In genomic region chr7:124460555-124460954, GRCh38 we compare ENCODE assay signal across 1 cellular context.
TF ChIP-seq lines count a peak whose summit lies in the region.

No MANE protein-coding gene starts in this region.

TF ChIP-seq in HepG2, 621 proteins besides CTCF, POLR2A, EP300 and RAD21 (continued from another document and continues in another):
- no peak for TF ChIP-seq HOMEZ (CRISPR knock-in tag; IDR thresholded peaks at IDR 0.05; ENCODE audit: low read depth)
- no peak for TF ChIP-seq REPIN1 (CRISPR knock-in tag; IDR thresholded peaks at IDR 0.05; ENCODE audit: borderline replicate concordance, low read depth)
- no peak for TF ChIP-seq ATF1 (CRISPR knock-in tag; IDR thresholded peaks at IDR 0.05)
- no peak for TF ChIP-seq ZMYM2 (CRISPR knock-in tag; IDR thresholded peaks at IDR 0.05)
- no peak for TF ChIP-seq RFXANK (CRISPR knock-in tag; IDR thresholded peaks at IDR 0.05)
- TF ChIP-seq FOXP1 (IDR thresholded peaks at IDR 0.05) = no peak
- TF ChIP-seq FOXP1 (CRISPR knock-in tag; IDR thresholded peaks at IDR 0.05) = peak; percentile 81
- no peak for TF ChIP-seq MTERF4 (CRISPR knock-in tag; IDR thresholded peaks at IDR 0.05)
- peak; percentile 51; the same call in 1 of the 2 replicates for TF ChIP-seq FOXJ3 (CRISPR knock-in tag; IDR thresholded peaks at IDR 0.05; ENCODE audit: borderline replicate concordance)
- no peak for TF ChIP-seq HOXA7 (CRISPR knock-in tag; IDR thresholded peaks at IDR 0.05)
- no peak for TF ChIP-seq YEATS2 (CRISPR knock-in tag; IDR thresholded peaks at IDR 0.05; ENCODE audit: borderline replicate concordance)
- TF ChIP-seq ZHX1 (CRISPR knock-in tag; IDR thresholded peaks at IDR 0.05; ENCODE audit: low read depth) = no peak
- no peak for TF ChIP-seq ZBTB33 (CRISPR knock-in tag; IDR thresholded peaks at IDR 0.05)
- TF ChIP-seq IRF2 (CRISPR knock-in tag; IDR thresholded peaks at IDR 0.05) = no peak
- TF ChIP-seq NFKB2 (CRISPR knock-in tag; IDR thresholded peaks at IDR 0.05; ENCODE audit: borderline replicate concordance) = no peak
- TF ChIP-seq, protein P1, sequence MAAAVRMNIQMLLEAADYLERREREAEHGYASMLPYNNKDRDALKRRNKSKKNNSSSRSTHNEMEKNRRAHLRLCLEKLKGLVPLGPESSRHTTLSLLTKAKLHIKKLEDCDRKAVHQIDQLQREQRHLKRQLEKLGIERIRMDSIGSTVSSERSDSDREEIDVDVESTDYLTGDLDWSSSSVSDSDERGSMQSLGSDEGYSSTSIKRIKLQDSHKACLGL (CRISPR knock-in tag; IDR thresholded peaks at IDR 0.05) = no peak
- TF ChIP-seq SALL2 (CRISPR knock-in tag; IDR thresholded peaks at IDR 0.05) = no peak
- TF ChIP-seq FLYWCH1 (CRISPR knock-in tag; IDR thresholded peaks at IDR 0.05) = no peak
- TF ChIP-seq PHB2 (IDR thresholded peaks at IDR 0.05; ENCODE audit: partially characterized antibody) = no peak
- TF ChIP-seq HHEX (CRISPR knock-in tag; IDR thresholded peaks at IDR 0.05) = peak; percentile 53; the same call in 1 of the 2 replicates
- TF ChIP-seq, protein P2, sequence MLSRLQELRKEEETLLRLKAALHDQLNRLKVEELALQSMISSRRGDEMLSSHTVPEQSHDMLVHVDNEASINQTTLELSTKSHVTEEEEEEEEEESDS (CRISPR knock-in tag; IDR thresholded peaks at IDR 0.05; ENCODE audit: borderline replicate concordance) = no peak
- TF ChIP-seq CSRNP2 (CRISPR knock-in tag; conservative IDR thresholded peaks at IDR 0.05; ENCODE audit: low read depth) = no peak
- no peak for TF ChIP-seq KLF6 (CRISPR knock-in tag; IDR thresholded peaks at IDR 0.05)
- TF ChIP-seq ZNF276 (CRISPR knock-in tag; IDR thresholded peaks at IDR 0.05; ENCODE audit: low read depth) = no peak
- TF ChIP-seq TCF12 (IDR thresholded peaks at IDR 0.05) = no peak
- TF ChIP-seq TCF12 (CRISPR knock-in tag; IDR thresholded peaks at IDR 0.05) = no peak
- TF ChIP-seq, protein P3, sequence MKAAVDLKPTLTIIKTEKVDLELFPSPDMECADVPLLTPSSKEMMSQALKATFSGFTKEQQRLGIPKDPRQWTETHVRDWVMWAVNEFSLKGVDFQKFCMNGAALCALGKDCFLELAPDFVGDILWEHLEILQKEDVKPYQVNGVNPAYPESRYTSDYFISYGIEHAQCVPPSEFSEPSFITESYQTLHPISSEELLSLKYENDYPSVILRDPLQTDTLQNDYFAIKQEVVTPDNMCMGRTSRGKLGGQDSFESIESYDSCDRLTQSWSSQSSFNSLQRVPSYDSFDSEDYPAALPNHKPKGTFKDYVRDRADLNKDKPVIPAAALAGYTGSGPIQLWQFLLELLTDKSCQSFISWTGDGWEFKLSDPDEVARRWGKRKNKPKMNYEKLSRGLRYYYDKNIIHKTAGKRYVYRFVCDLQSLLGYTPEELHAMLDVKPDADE (CRISPR knock-in tag; IDR thresholded peaks at IDR 0.05) = no peak
- no peak for TF ChIP-seq ZNF784 (CRISPR knock-in tag; IDR thresholded peaks at IDR 0.05; ENCODE audit: borderline replicate concordance)
- TF ChIP-seq, protein P4, sequence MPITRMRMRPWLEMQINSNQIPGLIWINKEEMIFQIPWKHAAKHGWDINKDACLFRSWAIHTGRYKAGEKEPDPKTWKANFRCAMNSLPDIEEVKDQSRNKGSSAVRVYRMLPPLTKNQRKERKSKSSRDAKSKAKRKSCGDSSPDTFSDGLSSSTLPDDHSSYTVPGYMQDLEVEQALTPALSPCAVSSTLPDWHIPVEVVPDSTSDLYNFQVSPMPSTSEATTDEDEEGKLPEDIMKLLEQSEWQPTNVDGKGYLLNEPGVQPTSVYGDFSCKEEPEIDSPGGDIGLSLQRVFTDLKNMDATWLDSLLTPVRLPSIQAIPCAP (CRISPR knock-in tag; IDR thresholded peaks at IDR 0.05; ENCODE audit: low read depth) = no peak
- TF ChIP-seq, protein P5, sequence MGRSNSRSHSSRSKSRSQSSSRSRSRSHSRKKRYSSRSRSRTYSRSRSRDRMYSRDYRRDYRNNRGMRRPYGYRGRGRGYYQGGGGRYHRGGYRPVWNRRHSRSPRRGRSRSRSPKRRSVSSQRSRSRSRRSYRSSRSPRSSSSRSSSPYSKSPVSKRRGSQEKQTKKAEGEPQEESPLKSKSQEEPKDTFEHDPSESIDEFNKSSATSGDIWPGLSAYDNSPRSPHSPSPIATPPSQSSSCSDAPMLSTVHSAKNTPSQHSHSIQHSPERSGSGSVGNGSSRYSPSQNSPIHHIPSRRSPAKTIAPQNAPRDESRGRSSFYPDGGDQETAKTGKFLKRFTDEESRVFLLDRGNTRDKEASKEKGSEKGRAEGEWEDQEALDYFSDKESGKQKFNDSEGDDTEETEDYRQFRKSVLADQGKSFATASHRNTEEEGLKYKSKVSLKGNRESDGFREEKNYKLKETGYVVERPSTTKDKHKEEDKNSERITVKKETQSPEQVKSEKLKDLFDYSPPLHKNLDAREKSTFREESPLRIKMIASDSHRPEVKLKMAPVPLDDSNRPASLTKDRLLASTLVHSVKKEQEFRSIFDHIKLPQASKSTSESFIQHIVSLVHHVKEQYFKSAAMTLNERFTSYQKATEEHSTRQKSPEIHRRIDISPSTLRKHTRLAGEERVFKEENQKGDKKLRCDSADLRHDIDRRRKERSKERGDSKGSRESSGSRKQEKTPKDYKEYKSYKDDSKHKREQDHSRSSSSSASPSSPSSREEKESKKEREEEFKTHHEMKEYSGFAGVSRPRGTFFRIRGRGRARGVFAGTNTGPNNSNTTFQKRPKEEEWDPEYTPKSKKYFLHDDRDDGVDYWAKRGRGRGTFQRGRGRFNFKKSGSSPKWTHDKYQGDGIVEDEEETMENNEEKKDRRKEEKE (IDR thresholded peaks at IDR 0.05) = no peak
- TF ChIP-seq ZNF75D (CRISPR knock-in tag; IDR thresholded peaks at IDR 0.05; ENCODE audit: borderline replicate concordance) = no peak
- TF ChIP-seq, protein P6, sequence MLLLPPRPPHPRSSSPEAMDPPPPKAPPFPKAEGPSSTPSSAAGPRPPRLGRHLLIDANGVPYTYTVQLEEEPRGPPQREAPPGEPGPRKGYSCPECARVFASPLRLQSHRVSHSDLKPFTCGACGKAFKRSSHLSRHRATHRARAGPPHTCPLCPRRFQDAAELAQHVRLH (CRISPR knock-in tag; IDR thresholded peaks at IDR 0.05; ENCODE audit: borderline replicate concordance, low read depth) = no peak
- no peak for TF ChIP-seq ZNF816 (CRISPR knock-in tag; IDR thresholded peaks at IDR 0.05; ENCODE audit: borderline replicate concordance)
- no peak for TF ChIP-seq ZNF550 (CRISPR knock-in tag; IDR thresholded peaks at IDR 0.05; ENCODE audit: borderline replicate concordance)
- TF ChIP-seq, protein P7, sequence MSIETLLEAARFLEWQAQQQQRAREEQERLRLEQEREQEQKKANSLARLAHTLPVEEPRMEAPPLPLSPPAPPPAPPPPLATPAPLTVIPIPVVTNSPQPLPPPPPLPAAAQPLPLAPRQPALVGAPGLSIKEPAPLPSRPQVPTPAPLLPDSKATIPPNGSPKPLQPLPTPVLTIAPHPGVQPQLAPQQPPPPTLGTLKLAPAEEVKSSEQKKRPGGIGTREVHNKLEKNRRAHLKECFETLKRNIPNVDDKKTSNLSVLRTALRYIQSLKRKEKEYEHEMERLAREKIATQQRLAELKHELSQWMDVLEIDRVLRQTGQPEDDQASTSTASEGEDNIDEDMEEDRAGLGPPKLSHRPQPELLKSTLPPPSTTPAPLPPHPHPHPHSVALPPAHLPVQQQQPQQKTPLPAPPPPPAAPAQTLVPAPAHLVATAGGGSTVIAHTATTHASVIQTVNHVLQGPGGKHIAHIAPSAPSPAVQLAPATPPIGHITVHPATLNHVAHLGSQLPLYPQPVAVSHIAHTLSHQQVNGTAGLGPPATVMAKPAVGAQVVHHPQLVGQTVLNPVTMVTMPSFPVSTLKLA (IDR thresholded peaks at IDR 0.05) = no peak
- TF ChIP-seq, protein P8, sequence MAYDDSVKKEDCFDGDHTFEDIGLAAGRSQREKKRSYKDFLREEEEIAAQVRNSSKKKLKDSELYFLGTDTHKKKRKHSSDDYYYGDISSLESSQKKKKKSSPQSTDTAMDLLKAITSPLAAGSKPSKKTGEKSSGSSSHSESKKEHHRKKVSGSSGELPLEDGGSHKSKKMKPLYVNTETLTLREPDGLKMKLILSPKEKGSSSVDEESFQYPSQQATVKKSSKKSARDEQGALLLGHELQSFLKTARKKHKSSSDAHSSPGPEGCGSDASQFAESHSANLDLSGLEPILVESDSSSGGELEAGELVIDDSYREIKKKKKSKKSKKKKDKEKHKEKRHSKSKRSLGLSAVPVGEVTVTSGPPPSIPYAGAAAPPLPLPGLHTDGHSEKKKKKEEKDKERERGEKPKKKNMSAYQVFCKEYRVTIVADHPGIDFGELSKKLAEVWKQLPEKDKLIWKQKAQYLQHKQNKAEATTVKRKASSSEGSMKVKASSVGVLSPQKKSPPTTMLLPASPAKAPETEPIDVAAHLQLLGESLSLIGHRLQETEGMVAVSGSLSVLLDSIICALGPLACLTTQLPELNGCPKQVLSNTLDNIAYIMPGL (CRISPR knock-in tag; IDR thresholded peaks at IDR 0.05; ENCODE audit: borderline replicate concordance in 1 of 2, low read depth in 1 of 2) = no peak
- no peak for TF ChIP-seq FOXC1 (CRISPR knock-in tag; IDR thresholded peaks at IDR 0.05; ENCODE audit: borderline replicate concordance)
